In genomic region chr1:18549896-18550295, GRCh38 we compare ENCODE assay signal across 20 cellular contexts.
"Had no signal": no experiment of that assay in that cellular context is flagged by ENCODE, and none has a peak within 500 bp of the region (broad histone marks: within the 10 kb centered on the region; RNA-seq: fewer than 3 reads in every experiment).

No MANE protein-coding gene starts in this region.

- ATAC-seq: foreskin keratinocyte; heart right ventricle; naive thymus-derived CD4-positive, alpha-beta T cell had no signal

- H3K27ac Mint-ChIP-seq: activated T-helper 1 cell treated with anti-CD3 and anti-CD28 coated beads, Interleukin-12 subunit alpha, Interleukin-12 subunit beta, Interleukin-2, Interleukin-4 antibody, amounts not matched to agents 30 ng/mL and 10 ng/mL and 1 ng/mL, durations not matched to agents 14 hours and 24 hours and 36 hours; mesothelial cell of epicardium; naive thymus-derived CD4-positive, alpha-beta T cell; T-helper 2 cell treated with Interferon-gamma antibody and Interleukin-4, amounts not matched to agents 5 μg/mL and 100 μg/mL, for 36 hours had no signal

- DNase-seq: activated CD4-positive, alpha-beta T cell treated with anti-CD3 and anti-CD28 coated beads for 4 hours; activated CD4-positive, alpha-beta T cell treated with anti-CD3 and anti-CD28 coated beads, Interleukin-2, amount 50 U/mL, for 4 hours; activated CD4-positive, CD25-positive, alpha-beta regulatory T cell; activated CD8-positive, alpha-beta memory T cell treated with anti-CD3 and anti-CD28 coated beads, Interleukin-2, amount 50 U/mL, for 4 hours; activated gamma-delta T cell; activated naive CD4-positive, alpha-beta T cell treated with anti-CD3 and anti-CD28 coated beads, Interleukin-2, amount 50 U/mL, for 16 hours; activated T-cell treated with anti-CD3 and anti-CD28 coated beads, Interleukin-2, amount 50 U/mL, for 1 hour; amniotic stem cell; dermis blood vessel endothelial cell; effector CD4-positive, alpha-beta T cell; foreskin keratinocyte; heart right ventricle; naive thymus-derived CD4-positive, alpha-beta T cell; nucleus accumbens; stimulated activated CD4-positive, alpha-beta T cell treated with anti-CD3 and anti-CD28 coated beads, Interleukin-2, amount 100 ng/mL, for 48 hours; stimulated activated naive CD4-positive, alpha-beta T cell treated with Interleukin-2 at 50 U/mL for 16 hours; T-helper 1 cell had no signal

- H3K9me3 Mint-ChIP-seq: activated T-helper 1 cell treated with anti-CD3 and anti-CD28 coated beads, Interleukin-12 subunit alpha, Interleukin-12 subunit beta, Interleukin-2, Interleukin-4 antibody, amounts not matched to agents 30 ng/mL and 10 ng/mL and 1 ng/mL, durations not matched to agents 14 hours and 24 hours and 36 hours; mesothelial cell of epicardium; T-helper 2 cell treated with Interferon-gamma antibody and Interleukin-4, amounts not matched to agents 5 μg/mL and 100 μg/mL, for 36 hours had no signal

- H3K36me3 Mint-ChIP-seq: mesothelial cell of epicardium; naive thymus-derived CD4-positive, alpha-beta T cell had no signal

- H3K4me3 Mint-ChIP-seq: activated T-helper 1 cell treated with anti-CD3 and anti-CD28 coated beads, Interleukin-12 subunit alpha, Interleukin-12 subunit beta, Interleukin-2, Interleukin-4 antibody, amounts not matched to agents 30 ng/mL and 10 ng/mL and 1 ng/mL, durations not matched to agents 14 hours and 24 hours and 36 hours; mesothelial cell of epicardium; naive thymus-derived CD4-positive, alpha-beta T cell; T-helper 2 cell treated with Interferon-gamma antibody and Interleukin-4, amounts not matched to agents 5 μg/mL and 100 μg/mL, for 36 hours had no signal

- H3K4me1 Mint-ChIP-seq: mesothelial cell of epicardium had no signal
